Comparison of ENCODE assay signal across 19 cellular contexts in the genomic region with DNA sequence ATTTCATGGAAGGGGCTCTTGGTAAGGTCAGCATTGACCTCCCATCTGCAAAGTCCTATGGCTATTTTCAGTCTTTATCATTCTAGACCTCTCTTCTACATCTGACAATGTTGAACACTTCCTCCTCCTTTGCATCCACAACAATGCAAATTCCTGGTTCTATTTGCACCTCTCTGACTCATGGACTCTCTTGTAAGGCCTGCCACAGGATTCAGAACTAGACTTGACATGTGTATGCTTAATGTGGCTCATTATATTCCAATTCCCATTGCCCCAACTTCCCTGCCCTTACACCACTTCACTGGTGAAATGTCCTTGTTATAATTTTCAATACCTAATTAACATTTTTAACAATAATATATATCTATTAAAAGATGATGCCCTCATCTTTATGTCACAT.
"Had no signal": no experiment of that assay in that cellular context is flagged by ENCODE, and none has a peak within 500 bp of the region (broad histone marks: within the 10 kb centered on the region; RNA-seq: fewer than 3 reads in every experiment).

No MANE protein-coding gene starts in this region.

- H3K27me3 ChIP-seq: ascending aorta had no signal

- H3K9ac ChIP-seq: KMS-11 had no signal

- H3K4me3 ChIP-seq: ascending aorta had no signal

- H3K27ac ChIP-seq: ascending aorta, KMS-11 had no signal

- H3K4me2 ChIP-seq: KMS-11 had no signal

- H3K4me1 ChIP-seq: ascending aorta had no signal

- DNase-seq: activated B cell treated with CpG ODN at 0.5 μM for 24 hours; activated CD4-positive, alpha-beta T cell treated with anti-CD3 and anti-CD28 coated beads for 1 hour; activated CD4-positive, alpha-beta T cell treated with anti-CD3 and anti-CD28 coated beads, Interleukin-2, amount 10 ng/mL, durations not matched to agents 24 days and 14 days; activated CD4-positive, alpha-beta T cell treated with anti-CD3 and anti-CD28 coated beads, Interleukin-2, amount 50 U/mL, for 48 hours; activated CD8-positive, alpha-beta memory T cell treated with anti-CD3 and anti-CD28 coated beads, Interleukin-2, amount 10 ng/mL, durations not matched to agents 7 days and 5 days; activated effector memory CD4-positive, alpha-beta T cell treated with Interleukin-2 at 50 U/mL for 16 hours; activated naive CD4-positive, alpha-beta T cell; activated T-cell treated with anti-CD3 and anti-CD28 coated beads, Interleukin-2, amount 50 U/mL, for 24 hours; amniotic stem cell; NCI-H146; NCI-H187 treated with DMSO at 0.1 percent for 48 hours; NCI-H2081 treated with DMSO at 0.1 percent for 48 hours; NCI-H446; NCI-H524; SHP77 treated with DMSO at 0.1 percent for 48 hours; T-helper 2 cell; T1000 had no signal

- H3K36me3 ChIP-seq: ascending aorta had no signal

- H3K9me3 ChIP-seq: ascending aorta had no signal

- ATAC-seq: activated CD8-positive, alpha-beta memory T cell treated with anti-CD3 and anti-CD28 coated beads, Interleukin-2, amount 10 ng/mL, durations not matched to agents 7 days and 5 days had no signal
